Comparison of ENCODE assay signal across 9 cellular contexts in the genomic region with DNA sequence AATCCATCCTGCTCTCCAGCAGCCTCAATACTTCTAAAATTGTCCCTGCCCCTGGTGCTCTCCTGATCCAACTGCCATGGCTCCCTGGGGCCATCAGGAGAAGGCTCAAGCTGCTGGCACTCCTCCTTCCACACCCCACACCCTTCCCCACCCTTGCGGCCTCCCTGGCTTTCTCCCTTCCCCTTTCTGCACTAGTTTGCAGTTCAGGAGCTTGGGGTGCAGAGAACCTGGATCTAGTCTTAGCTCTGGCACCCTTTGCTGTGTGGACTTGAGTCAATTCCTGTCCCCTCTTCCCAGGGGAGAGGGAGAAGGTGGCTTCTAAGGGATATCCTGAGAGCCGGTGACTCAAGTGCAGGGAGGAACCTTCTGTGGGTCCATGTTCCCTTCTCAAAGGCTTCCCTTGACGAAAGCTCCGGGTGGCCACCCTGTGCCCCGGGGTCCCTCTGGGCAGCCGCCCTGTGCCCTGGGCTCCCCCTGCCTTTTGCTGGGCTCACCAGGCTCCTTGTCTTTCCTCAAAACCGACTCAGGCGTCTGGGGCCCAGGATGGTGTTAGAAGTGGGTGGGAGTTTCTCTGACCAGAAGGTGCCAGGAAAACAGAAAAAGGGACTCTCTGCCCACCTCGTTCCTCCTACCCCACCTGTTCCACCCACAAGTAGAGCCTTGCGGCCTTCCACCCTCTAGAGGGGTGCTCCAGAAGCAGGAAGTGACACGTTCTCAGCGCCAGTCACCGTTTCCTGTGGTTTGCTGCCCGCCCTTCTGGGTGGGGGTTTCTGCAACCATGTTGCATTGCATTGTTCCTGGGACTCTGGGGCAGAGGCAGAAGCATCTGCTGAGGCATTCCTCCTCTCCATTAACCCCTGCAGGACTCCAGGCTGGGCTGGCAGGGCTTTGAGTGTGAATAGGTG. TPM values are rescaled to one million over a fixed set of nuclear protein-coding genes. Genes with fewer than 3 reads are reported as not detected.
DNase-seq lines count a peak whose midpoint lies in the region; ATAC-seq and TF ChIP-seq lines count a peak whose summit lies in the region.
"Had no signal": no experiment of that assay in that cellular context is flagged by ENCODE, and none has a peak within 500 bp of the region (broad histone marks: within the 10 kb centered on the region; RNA-seq: fewer than 3 reads in every experiment).

No MANE protein-coding gene starts in this region.

- peak overlapping the region; percentile 57 for H2AFZ ChIP-seq in MM.1S (ENCODE audit: low read length)
- H2AFZ ChIP-seq: parathyroid adenoma had no signal

- H3K9me3 ChIP-seq in MM.1S (replicated peaks; ENCODE audit: insufficient read depth, low read length) (no peaks in the 10 kb centered on the region), esophagus (ENCODE audit: control insufficient read depth in 2 of 2, insufficient read depth in 1 of 2, low read depth in 1 of 2, low read length in 1 of 2) (no peaks in the 10 kb centered on the region), skeletal muscle tissue (ENCODE audit: control insufficient read depth in 3 of 3, low read length in 3 of 3) (no peaks in the 10 kb centered on the region), WERI-Rb-1 (ENCODE audit: severe bottlenecking) (peaks cover 2% of the 10 kb centered on the region)

- H3K4me3 ChIP-seq in MM.1S (ENCODE audit: low read length) (peak overlapping the region; percentile 57), esophagus (ENCODE audit: low read depth in 1 of 2, low read length in 2 of 2) (no peak overlapping the region), skeletal muscle tissue (ENCODE audit: low read length in 3 of 3) (no peak overlapping the region), WERI-Rb-1 (ENCODE audit: low read depth, low read length) (no peak overlapping the region)

- H3K27me3 ChIP-seq in MM.1S (replicated peaks; ENCODE audit: insufficient read depth, low read length) (no peaks in the 10 kb centered on the region), esophagus (ENCODE audit: control insufficient read depth in 1 of 2, insufficient read depth in 2 of 2, low read length in 2 of 2) (no peaks in the 10 kb centered on the region), skeletal muscle tissue (ENCODE audit: control insufficient read depth in 3 of 3, insufficient read depth in 3 of 3, low read length in 3 of 3) (no peaks in the 10 kb centered on the region), WERI-Rb-1 (ENCODE audit: insufficient read depth, low read depth, severe bottlenecking) (no peaks in the 10 kb centered on the region)

- no peaks in the 10 kb centered on the region for H4K20me1 ChIP-seq in MM.1S (ENCODE audit: insufficient read depth, low read length)

- H3K79me2 ChIP-seq in MM.1S (ENCODE audit: low read length) = no peaks in the 10 kb centered on the region
- H3K79me2 ChIP-seq: parathyroid adenoma had no signal

- H3K9ac ChIP-seq in MM.1S (ENCODE audit: low read length) = peak overlapping the region; percentile 84
- no peak overlapping the region for H3K9ac ChIP-seq in skeletal muscle tissue (ENCODE audit: low read depth in 1 of 3, low read length in 3 of 3)
- H3K9ac ChIP-seq: parathyroid adenoma had no signal

- peak; percentile 84 for ATAC-seq in GM21723 (IDR thresholded peaks at IDR 0.05; ENCODE audit: unreplicated experiment)

- peaks cover 46% of the 10 kb centered on the region for H3F3A ChIP-seq in MM.1S (ENCODE audit: insufficient read depth, low read length)

- peak overlapping the region; percentile 94 for H3K4me2 ChIP-seq in MM.1S (ENCODE audit: low read depth, low read length)

- H3K36me3 ChIP-seq in MM.1S (replicated peaks; ENCODE audit: insufficient read depth, low read length) = no peaks in the 10 kb centered on the region
- H3K36me3 ChIP-seq in esophagus (ENCODE audit: control insufficient read depth in 2 of 2, insufficient read depth in 2 of 2, low read length in 1 of 2) = no peaks in the 10 kb centered on the region
- H3K36me3 ChIP-seq in skeletal muscle tissue (ENCODE audit: control insufficient read depth in 3 of 3, insufficient read depth in 3 of 3, low read length in 3 of 3) = peaks cover 0 to 2% (median 0%) of the 10 kb centered on the region in 3 donors
- H3K36me3 ChIP-seq in WERI-Rb-1 = no peaks in the 10 kb centered on the region

- TF ChIP-seq CTCF in MM.1S (IDR thresholded peaks at IDR 0.05; ENCODE audit: low read length) = no peak
- no peak for TF ChIP-seq CTCF in WERI-Rb-1 (IDR thresholded peaks at IDR 0.05; ENCODE audit: low read depth, low read length)

- no peaks in the 10 kb centered on the region for H3K9me2 ChIP-seq in MM.1S (replicated peaks; ENCODE audit: insufficient read depth, low read length)

- H3K27ac ChIP-seq in MM.1S (ENCODE audit: low read length) (peak overlapping the region; percentile 94), esophagus (ENCODE audit: low read depth in 2 of 2, low read length in 1 of 2) (peak overlapping the region; percentile 62 to 72), skeletal muscle tissue (ENCODE audit: low read depth, low read length) (peak overlapping the region; percentile 41), WERI-Rb-1 (no peak overlapping the region)
- H3K27ac ChIP-seq: parathyroid adenoma had no signal

- DNase-seq in EL (peak; percentile 88), MM.1S (peak; percentile 94), WERI-Rb-1 (no peak), retina (no peak)
- DNase-seq in activated CD8-positive, alpha-beta memory T cell treated with anti-CD3 and anti-CD28 coated beads for 1 hour (ENCODE audit: extremely low read depth in 1 of 2, low read depth in 1 of 2) = peak; percentile 73 to 75

- H3K4me1 ChIP-seq in MM.1S (ENCODE audit: low read length) (peaks cover 52% of the 10 kb centered on the region), esophagus (ENCODE audit: control insufficient read depth in 2 of 2, insufficient read depth in 2 of 2, low read length in 1 of 2) (peaks cover 6 to 9% of the 10 kb centered on the region in 2 donors), skeletal muscle tissue (ENCODE audit: control insufficient read depth in 3 of 3, insufficient read depth in 3 of 3, low read length in 3 of 3) (peaks cover 26 to 31% (median 28%) of the 10 kb centered on the region in 3 donors)
- H3K4me1 ChIP-seq: parathyroid adenoma had no signal

- 60 to 76% methylated on average over 14 of the region's 14 CpGs for WGBS in esophagus, 2 donors

RNA-seq across cellular contexts. Expression of gene GLIPR2, which starts 15.0 kb away (rescaled TPM):
- polyA plus RNA-seq in esophagus = 1 to 10 TPM; 3.7 to 8.0 TPM
- 69.4 TPM for total RNA-seq in skeletal muscle tissue

RNA-seq across cellular contexts. Expression of gene CCIN, which starts 17.6 kb away (rescaled TPM):
- not detected for polyA plus RNA-seq in esophagus
- total RNA-seq in skeletal muscle tissue = 1.0 TPM

RNA-seq across cellular contexts. Expression of gene CLTA, which starts 39.2 kb away (rescaled TPM):
- polyA plus RNA-seq in esophagus = 100 to 1,000 TPM in 1 of 2 donors, 10 to 100 TPM in 1; 93.2 to 202 TPM
- total RNA-seq in skeletal muscle tissue = 114 TPM

Comparison
In these comparisons a context has a peak if more than half of its experiments do, and no peak if none do; other contexts are left out.
1. DNase-seq: peak in EL (single experiment), MM.1S (single experiment) and activated CD8-positive, alpha-beta memory T cell treated with anti-CD3 and anti-CD28 coated beads for 1 hour (2 of 2); none in WERI-Rb-1 (single experiment) and retina (single experiment).